In genomic region chr15:44545934-44546802, GRCh38 we compare ENCODE assay signal across 1 cellular context.
TF ChIP-seq lines count a peak whose summit lies in the region.

No MANE protein-coding gene starts in this region.

TF ChIP-seq in GM23338, 12 proteins besides CTCF, POLR2A, EP300 and RAD21 (continued from another document):
- TF ChIP-seq ZNF462 (CRISPR knock-in tag; IDR thresholded peaks at IDR 0.05) (no peak), ZNF114 (CRISPR knock-in tag; IDR thresholded peaks at IDR 0.05) (no peak), POLR2AphosphoS5 (IDR thresholded peaks at IDR 0.05; ENCODE audit: low read depth) (no peak), REST (IDR thresholded peaks at IDR 0.05; ENCODE audit: unreplicated experiment) (no peak), ETS1 (IDR thresholded peaks at IDR 0.05) (no peak), NANOG (IDR thresholded peaks at IDR 0.05; ENCODE audit: borderline replicate concordance) (no peak), JUNB (IDR thresholded peaks at IDR 0.05; ENCODE audit: unreplicated experiment) (no peak), EZH2 (IDR thresholded peaks at IDR 0.05; ENCODE audit: low read depth, unreplicated experiment) (no peak), EZH2phosphoT487 (IDR thresholded peaks at IDR 0.05; ENCODE audit: unreplicated experiment) (no peak), STAT1 (IDR thresholded peaks at IDR 0.05; ENCODE audit: unreplicated experiment) (no peak)
TF ChIP-seq in GM23338: peak in this region for 0.
